In the genomic region with DNA sequence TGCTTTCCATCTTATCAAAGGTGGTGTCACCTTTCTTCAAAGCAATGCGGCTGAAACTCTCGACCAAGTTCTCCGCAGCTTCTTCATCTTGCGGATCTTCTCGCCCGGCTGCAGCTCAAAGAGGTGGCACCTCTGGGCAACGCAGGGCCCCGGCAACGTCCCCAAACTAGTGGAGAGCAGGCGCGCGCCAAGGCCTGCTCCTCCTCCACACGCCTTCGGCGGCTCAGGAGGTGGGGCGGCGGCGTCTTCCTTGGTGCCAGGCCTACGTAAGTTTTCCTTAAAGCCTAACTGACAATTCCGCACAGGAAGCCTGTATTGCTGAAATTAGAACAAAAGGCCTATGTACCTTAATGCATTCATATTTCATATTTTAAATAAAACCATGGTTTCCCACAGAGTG, we compare ENCODE assay signal across 25 cellular contexts.
"Had no signal": no experiment of that assay in that cellular context is flagged by ENCODE, and none has a peak within 500 bp of the region (broad histone marks: within the 10 kb centered on the region; RNA-seq: fewer than 3 reads in every experiment).

No MANE protein-coding gene starts in this region.

- ATAC-seq: effector memory CD8-positive, alpha-beta T cell; esophagus mucosa; foreskin keratinocyte; gastrocnemius medialis; gastroesophageal sphincter; heart left ventricle; heart right ventricle had no signal

- H3K27ac ChIP-seq: colonic mucosa, coronary artery, dorsolateral prefrontal cortex, epithelial cell of prostate, esophagus muscularis mucosa, esophagus squamous epithelium, foreskin keratinocyte, gastrocnemius medialis, gastroesophageal sphincter, heart left ventricle, heart right ventricle had no signal

- H3K4me1 ChIP-seq: colonic mucosa, esophagus muscularis mucosa, gastrocnemius medialis, gastroesophageal sphincter, heart left ventricle, heart right ventricle had no signal

- H3K27me3 ChIP-seq: colonic mucosa, dorsolateral prefrontal cortex, esophagus muscularis mucosa, esophagus squamous epithelium, foreskin keratinocyte, gastrocnemius medialis, gastroesophageal sphincter, heart left ventricle, heart right ventricle had no signal

- H3K27ac Mint-ChIP-seq: dendritic cell treated with granulocyte-macrophage colony-stimulating factor and Interleukin-4, amounts not matched to agents 40 ng/mL and 50 ng/mL, for 4 days; effector memory CD8-positive, alpha-beta T cell; endodermal cell had no signal

- H3K9me3 Mint-ChIP-seq: dendritic cell treated with granulocyte-macrophage colony-stimulating factor and Interleukin-4, amounts not matched to agents 40 ng/mL and 50 ng/mL, for 4 days; effector memory CD8-positive, alpha-beta T cell had no signal

- H3K4me3 Mint-ChIP-seq: dendritic cell treated with granulocyte-macrophage colony-stimulating factor and Interleukin-4, amounts not matched to agents 40 ng/mL and 50 ng/mL, for 4 days; effector memory CD8-positive, alpha-beta T cell; endodermal cell had no signal

- H3K9me3 ChIP-seq: colonic mucosa, esophagus muscularis mucosa, esophagus squamous epithelium, gastrocnemius medialis, gastroesophageal sphincter had no signal

- DNase-seq: colonic mucosa; cortex of kidney; dermis blood vessel endothelial cell; dorsolateral prefrontal cortex; effector CD4-positive, alpha-beta T cell; effector CD8-positive, alpha-beta T cell; effector memory CD4-positive, alpha-beta T cell; effector memory CD8-positive, alpha-beta T cell; endodermal cell; erythroblast; esophagus squamous epithelium; foreskin fibroblast; foreskin keratinocyte; foreskin melanocyte; gastrocnemius medialis; glutamatergic neuron; head of caudate nucleus; heart left ventricle; heart right ventricle had no signal

- H3K4me3 ChIP-seq: colonic mucosa, coronary artery, dorsolateral prefrontal cortex, esophagus muscularis mucosa, esophagus squamous epithelium, gastrocnemius medialis, gastroesophageal sphincter, heart left ventricle, heart right ventricle had no signal

- H3K27me3 Mint-ChIP-seq: dendritic cell treated with granulocyte-macrophage colony-stimulating factor and Interleukin-4, amounts not matched to agents 40 ng/mL and 50 ng/mL, for 4 days had no signal

- H3K36me3 ChIP-seq: colonic mucosa, esophagus muscularis mucosa, esophagus squamous epithelium, gastrocnemius medialis, gastroesophageal sphincter, heart left ventricle, heart right ventricle had no signal
